ENCODE assay signal across 23 cellular contexts in genomic region chr2:69057660-69058059, GRCh38. TPM values are rescaled to one million over a fixed set of nuclear protein-coding genes. Genes with fewer than 3 reads are reported as not detected.
A peak's percentile ranks its signal among the peaks of the same experiment; 100 is the strongest.
DNase-seq lines count a peak whose midpoint lies in the region; ATAC-seq, FAIRE-seq and TF ChIP-seq lines count a peak whose summit lies in the region.
"Had no signal": no experiment of that assay in that cellular context is flagged by ENCODE, and none has a peak within 500 bp of the region (broad histone marks: within the 10 kb centered on the region; RNA-seq: fewer than 3 reads in every experiment).

No MANE protein-coding gene starts in this region.

- no peak overlapping the region for H3K4me3 Mint-ChIP-seq in chondrocyte (ENCODE audit: unreplicated experiment)
- H3K4me3 Mint-ChIP-seq in nephron, result no peak overlapping the region
- H3K4me3 Mint-ChIP-seq in CD8-positive, alpha-beta T cell, result no peak overlapping the region
- H3K4me3 Mint-ChIP-seq: CD4-positive, alpha-beta memory T cell; H9; HFFc6 had no signal

- H3K27ac ChIP-seq in ascending aorta, result peak overlapping the region; percentile 60 to 64
- peak overlapping the region; percentile 48 to 74 for H3K27ac ChIP-seq in aorta (ENCODE audit: low read depth in 1 of 2, low read length in 2 of 2)
- H3K27ac ChIP-seq in CD8-positive, alpha-beta T cell (ENCODE audit: low read depth, low read length), result no peak overlapping the region
- H3K27ac ChIP-seq: HL-60, Peyer's patch, SJCRH30 had no signal

- no peak for TF ChIP-seq CTCF in ascending aorta (IDR thresholded peaks at IDR 0.05)
- TF ChIP-seq CTCF in chondrocyte (IDR thresholded peaks at IDR 0.05), result no peak
- no peak for TF ChIP-seq CTCF in nephron (IDR thresholded peaks at IDR 0.05; ENCODE audit: unreplicated experiment in 3 of 3)
- no peak for TF ChIP-seq CTCF in CD8-positive, alpha-beta T cell (IDR thresholded peaks at IDR 0.05)

- H3K4me3 ChIP-seq in ascending aorta (no peak overlapping the region), aorta (ENCODE audit: low read length in 2 of 2) (no peak overlapping the region)
- H3K4me3 ChIP-seq in CD8-positive, alpha-beta T cell (ENCODE audit: low read depth, low read length), result no peak overlapping the region
- H3K4me3 ChIP-seq: GM12878, Peyer's patch, SJCRH30 had no signal

- DNase-seq in ascending aorta (ENCODE audit: low spot score in 2 of 2) (no peak), chondrocyte (ENCODE audit: low spot score) (no peak), aorta (no peak), NCI-H82 (lab: John Stamatoyannopoulos, UW) (no peak), HTR-8/SVneo (ENCODE audit: insufficient read length, low spot score) (no peak)
- DNase-seq in CD8-positive, alpha-beta T cell, result no peak
- DNase-seq: CD4-positive, alpha-beta memory T cell; DND-41; H9; HFFc6; KBM-7; NCI-H1092; NCI-H146; NCI-H2171; NCI-H345; NCI-H524; NCI-H774; Peyer's patch; SJCRH30 had no signal

- peaks cover 46% of the 10 kb centered on the region for H3K4me1 Mint-ChIP-seq in chondrocyte (ENCODE audit: low read depth)
- H3K4me1 Mint-ChIP-seq in nephron, result peaks cover 12% of the 10 kb centered on the region
- no peaks in the 10 kb centered on the region for H3K4me1 Mint-ChIP-seq in CD8-positive, alpha-beta T cell (ENCODE audit: low read depth)
- H3K4me1 Mint-ChIP-seq: CD4-positive, alpha-beta memory T cell; H9 had no signal

- no peak for ATAC-seq in aorta (ENCODE audit: low FRiP score)
- no peak for ATAC-seq in CD8-positive, alpha-beta T cell
- ATAC-seq: GM12878 had no signal

- H3K27ac Mint-ChIP-seq in chondrocyte (ENCODE audit: unreplicated experiment) (peak overlapping the region; percentile 50), nephron (peak overlapping the region; percentile 31 to 91 (median 78))
- H3K27ac Mint-ChIP-seq in CD8-positive, alpha-beta T cell, result no peak overlapping the region
- H3K27ac Mint-ChIP-seq: CD4-positive, alpha-beta memory T cell; H9; HFFc6 had no signal

- no peaks in the 10 kb centered on the region for H3K9me3 ChIP-seq in ascending aorta
- no peaks in the 10 kb centered on the region for H3K9me3 ChIP-seq in aorta (ENCODE audit: control insufficient read depth, low read length)
- no peaks in the 10 kb centered on the region for H3K9me3 ChIP-seq in CD8-positive, alpha-beta T cell (ENCODE audit: low read length)
- H3K9me3 ChIP-seq: Peyer's patch, SJCRH30 had no signal

- H3K27me3 ChIP-seq in ascending aorta (no peaks in the 10 kb centered on the region), aorta (ENCODE audit: control insufficient read depth in 1 of 2, insufficient read depth in 2 of 2, low read length in 1 of 2) (no peaks in the 10 kb centered on the region)
- no peaks in the 10 kb centered on the region for H3K27me3 ChIP-seq in CD8-positive, alpha-beta T cell (ENCODE audit: insufficient read depth, low read length)
- H3K27me3 ChIP-seq: Peyer's patch, SJCRH30 had no signal

- H3K36me3 Mint-ChIP-seq in chondrocyte (ENCODE audit: low read depth) (peaks cover 29% of the 10 kb centered on the region), nephron (ENCODE audit: low read depth) (peaks cover 78% of the 10 kb centered on the region)
- H3K36me3 Mint-ChIP-seq in CD8-positive, alpha-beta T cell, result no peaks in the 10 kb centered on the region
- H3K36me3 Mint-ChIP-seq: CD4-positive, alpha-beta memory T cell had no signal

- intact Hi-C loops in ascending aorta (cut with DNase I), result loop anchor here (5.0 kb wide), 1 partner anchor 45 kb away; no protein-coding TSS in a partner anchor
- intact Hi-C loops in aorta (cut with DNase I), result no loop called here
- intact Hi-C loops in CD8-positive, alpha-beta T cell (cut with DNase I, micrococcal nuclease), result no loop called here

- H3K27me3 Mint-ChIP-seq in chondrocyte (ENCODE audit: low read depth), result no peaks in the 10 kb centered on the region
- no peaks in the 10 kb centered on the region for H3K27me3 Mint-ChIP-seq in nephron (ENCODE audit: low read depth)
- peaks cover 46% of the 10 kb centered on the region for H3K27me3 Mint-ChIP-seq in CD8-positive, alpha-beta T cell (ENCODE audit: low read depth)

- no peaks in the 10 kb centered on the region for H3K36me3 ChIP-seq in ascending aorta
- no peaks in the 10 kb centered on the region for H3K36me3 ChIP-seq in aorta (ENCODE audit: control insufficient read depth in 1 of 2, insufficient read depth in 2 of 2, low read length in 1 of 2)
- no peaks in the 10 kb centered on the region for H3K36me3 ChIP-seq in CD8-positive, alpha-beta T cell (ENCODE audit: insufficient read depth, low read length)
- H3K36me3 ChIP-seq: Peyer's patch had no signal

- CTCF ChIA-PET in CD8-positive, alpha-beta T cell (lab: Charles Lee), result no interaction called here

- peaks cover 15 to 25% of the 10 kb centered on the region in 2 donors for H3K4me1 ChIP-seq in ascending aorta
- peaks cover 3 to 15% of the 10 kb centered on the region in 2 donors for H3K4me1 ChIP-seq in aorta (ENCODE audit: control insufficient read depth in 1 of 2, insufficient read depth in 2 of 2, low read length in 2 of 2)
- H3K4me1 ChIP-seq in CD8-positive, alpha-beta T cell (ENCODE audit: insufficient read depth, low read length), result no peaks in the 10 kb centered on the region
- H3K4me1 ChIP-seq: SJCRH30 had no signal

- FAIRE-seq in HTR-8/SVneo (lab: Jason Lieb, UNC), result no peak
- FAIRE-seq: GM12878 had no signal

- H3K9me3 Mint-ChIP-seq in chondrocyte (ENCODE audit: low read depth), result peaks cover 12% of the 10 kb centered on the region
- H3K9me3 Mint-ChIP-seq in nephron, result peaks cover 40% of the 10 kb centered on the region
- no peaks in the 10 kb centered on the region for H3K9me3 Mint-ChIP-seq in CD8-positive, alpha-beta T cell
- H3K9me3 Mint-ChIP-seq: H9, HFFc6 had no signal

- POLR2A ChIA-PET in CD8-positive, alpha-beta T cell (lab: Charles Lee), result no interaction called here

- WGBS in aorta, 2 donors, result 6 to 8% methylated on average over 3 of the region's 3 CpGs

RNA-seq across cellular contexts. Expression of gene ANTXR1, which starts 44.7 kb away (rescaled TPM):
- total RNA-seq in ascending aorta, result 90.3 TPM
- 207 to 351 TPM (median 347 TPM) in 3 replicates for total RNA-seq in chondrocyte
- 100 to 1,000 TPM; 181 to 358 TPM for total RNA-seq in aorta
- polyA plus RNA-seq in aorta, result 100 to 1,000 TPM; 136 to 139 TPM
- total RNA-seq in CD8-positive, alpha-beta T cell, result not detected
- total RNA-seq: HT-29 had no signal
- polyA plus RNA-seq: CD4-positive, alpha-beta memory T cell had no signal

Comparison
In these comparisons a context has a peak if more than half of its experiments do, and no peak if none do; other contexts are left out.
1. RNA of gene ANTXR1, which starts 44.7 kb away (total RNA-seq): 181 to 358 TPM in aorta, 207 to 351 TPM in chondrocyte and 90.3 TPM in ascending aorta (single experiment); not detected in CD8-positive, alpha-beta T cell; every median in the first group is over 10 times any median in the second.